ENCODE assay signal across 1 cellular context in genomic region chr7:44760034-44760580, GRCh38.
TF ChIP-seq lines count a peak whose summit lies in the region.

No MANE protein-coding gene starts in this region.

TF ChIP-seq in K562, 482 proteins besides CTCF, POLR2A, EP300 and RAD21:
- TF ChIP-seq SMARCC2 (IDR thresholded peaks at IDR 0.05; ENCODE audit: low read depth) (no peak), NCOA2 (IDR thresholded peaks at IDR 0.05; ENCODE audit: partially characterized antibody in 2 of 2) (no peak), DACH1 (IDR thresholded peaks at IDR 0.05; ENCODE audit: partially characterized antibody) (no peak), ZBTB34 (CRISPR knock-in tag; IDR thresholded peaks at IDR 0.05) (no peak), POLR2G (IDR thresholded peaks at IDR 0.05; ENCODE audit: low read depth, low read length) (0 out of 2 replicates have a peak, but pooled peaks have one; percentile 27)
